Comparison of ENCODE assay signal across 23 cellular contexts in the genomic region with DNA sequence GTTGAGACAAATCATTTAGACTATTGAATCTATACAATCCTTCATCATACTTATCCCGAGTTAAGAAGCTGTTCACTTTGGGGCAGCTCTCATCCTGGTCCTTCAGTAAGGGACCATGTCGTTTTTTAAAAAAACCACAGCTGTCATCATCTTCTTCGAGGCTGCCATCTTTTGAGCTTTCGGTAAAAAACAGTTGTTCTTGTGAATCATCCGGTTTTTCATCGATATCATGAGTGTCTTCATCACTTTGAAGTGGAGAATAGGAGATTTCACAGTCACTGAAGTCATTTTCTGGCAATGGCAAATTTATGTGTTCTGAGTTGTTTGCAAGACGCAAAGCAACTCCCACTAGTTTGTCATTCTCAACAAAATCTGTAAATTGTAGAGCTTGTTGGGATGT. TPM values are rescaled to one million over a fixed set of nuclear protein-coding genes. Genes with fewer than 3 reads are reported as not detected.
A peak's percentile ranks its signal among the peaks of the same experiment; 100 is the strongest.
DNase-seq lines count a peak whose midpoint lies in the region; ATAC-seq and TF ChIP-seq lines count a peak whose summit lies in the region.
"Had no signal": no experiment of that assay in that cellular context is flagged by ENCODE, and none has a peak within 500 bp of the region (broad histone marks: within the 10 kb centered on the region; RNA-seq: fewer than 3 reads in every experiment).

No MANE protein-coding gene starts in this region.

- H3K27me3 Mint-ChIP-seq in activated CD4-positive, alpha-beta T cell treated with anti-CD3 and anti-CD28 coated beads, Interleukin-2, amount 10 ng/mL, durations not matched to agents 24 days and 14 days = no peaks in the 10 kb centered on the region
- no peaks in the 10 kb centered on the region for H3K27me3 Mint-ChIP-seq in activated CD4-positive, alpha-beta memory T cell treated with anti-CD3 and anti-CD28 coated beads for 36 hours
- peaks cover 10% of the 10 kb centered on the region for H3K27me3 Mint-ChIP-seq in brain

- ATAC-seq in GM21381 (IDR thresholded peaks at IDR 0.05; ENCODE audit: unreplicated experiment) = no peak
- ATAC-seq: heart left ventricle had no signal

- no peak for DNase-seq in activated CD4-positive, alpha-beta T cell treated with anti-CD3 and anti-CD28 coated beads, Interleukin-2, amount 10 ng/mL, durations not matched to agents 24 days and 14 days
- no peak for DNase-seq in activated CD4-positive, alpha-beta T cell treated with anti-CD3 and anti-CD28 coated beads for 48 hours
- no peak for DNase-seq in activated CD4-positive, alpha-beta memory T cell treated with anti-CD3 and anti-CD28 coated beads for 36 hours
- no peak for DNase-seq in NCI-H146 treated with DMSO at 0.1 percent for 48 hours (lab: John Stamatoyannopoulos, UW; ENCODE audit: unreplicated experiment)
- no peak for DNase-seq in NK-92 treated with Interleukin-12 subunit alpha and Interleukin-12 subunit beta, amount 100 ng/mL, for 24 hours (lab: John Stamatoyannopoulos, UW)
- DNase-seq: 8988T; activated CD4-positive, CD25-positive, alpha-beta regulatory T cell; brain microvascular endothelial cell; COR-L47; DMS79; effector CD4-positive, alpha-beta T cell; heart left ventricle; KG1; mammary epithelial cell; NCI-H1048; NCI-H1930; small intestine; stimulated activated CD4-positive, alpha-beta T cell treated with anti-CD3 and anti-CD28 coated beads, Interleukin-1b, Interleukin-23, amount 100 ng/mL, for 48 hours had no signal

- no peaks in the 10 kb centered on the region for H3K9me3 Mint-ChIP-seq in activated CD4-positive, alpha-beta T cell treated with anti-CD3 and anti-CD28 coated beads, Interleukin-2, amount 10 ng/mL, durations not matched to agents 24 days and 14 days
- no peaks in the 10 kb centered on the region for H3K9me3 Mint-ChIP-seq in activated CD4-positive, alpha-beta memory T cell treated with anti-CD3 and anti-CD28 coated beads for 36 hours
- peaks cover 0 to 3% (median 0%) of the 10 kb centered on the region in 5 experiments for H3K9me3 Mint-ChIP-seq in brain

- CTCF ChIA-PET in activated CD4-positive, alpha-beta memory T cell treated with anti-CD3 and anti-CD28 coated beads for 36 hours (lab: Charles Lee) = interaction anchor here (1.5 kb wide), 1 partner anchor 51 kb away, joined by 3 read pairs; no protein-coding TSS in a partner anchor

- peak overlapping the region; percentile 64 for H3K27ac ChIP-seq in KOPT-K1 (ENCODE audit: low read depth, low read length, poor library complexity, severe bottlenecking)
- H3K27ac ChIP-seq: brain microvascular endothelial cell, epithelial cell of prostate, heart left ventricle, suprapubic skin had no signal

- peak overlapping the region; percentile 40 for H3K27ac Mint-ChIP-seq in activated CD4-positive, alpha-beta T cell treated with anti-CD3 and anti-CD28 coated beads, Interleukin-2, amount 10 ng/mL, durations not matched to agents 24 days and 14 days
- peak overlapping the region; percentile 85 for H3K27ac Mint-ChIP-seq in activated CD4-positive, alpha-beta memory T cell treated with anti-CD3 and anti-CD28 coated beads for 36 hours
- H3K27ac Mint-ChIP-seq in brain = peak overlapping the region in 1 of 5 experiments; percentile 59

- H3K4me3 Mint-ChIP-seq in activated CD4-positive, alpha-beta T cell treated with anti-CD3 and anti-CD28 coated beads, Interleukin-2, amount 10 ng/mL, durations not matched to agents 24 days and 14 days = peak overlapping the region; percentile 28
- H3K4me3 Mint-ChIP-seq in activated CD4-positive, alpha-beta memory T cell treated with anti-CD3 and anti-CD28 coated beads for 36 hours = peak overlapping the region; percentile 43
- H3K4me3 Mint-ChIP-seq in brain = peak overlapping the region; percentile 18 to 79 (median 64)

- H3K9me3 ChIP-seq in KOPT-K1 (ENCODE audit: insufficient read depth, low read length, poor library complexity, severe bottlenecking) = no peaks in the 10 kb centered on the region
- H3K9me3 ChIP-seq: heart left ventricle, suprapubic skin had no signal

- H3K4me1 Mint-ChIP-seq in activated CD4-positive, alpha-beta T cell treated with anti-CD3 and anti-CD28 coated beads, Interleukin-2, amount 10 ng/mL, durations not matched to agents 24 days and 14 days = peaks cover 29% of the 10 kb centered on the region
- H3K4me1 Mint-ChIP-seq in activated CD4-positive, alpha-beta memory T cell treated with anti-CD3 and anti-CD28 coated beads for 36 hours (ENCODE audit: low read depth) = peaks cover 32% of the 10 kb centered on the region
- H3K4me1 Mint-ChIP-seq in brain = peaks cover 68% of the 10 kb centered on the region

- POLR2A ChIA-PET in activated CD4-positive, alpha-beta memory T cell treated with anti-CD3 and anti-CD28 coated beads for 36 hours (lab: Charles Lee) = no interaction called here

- H3K36me3 Mint-ChIP-seq in activated CD4-positive, alpha-beta T cell treated with anti-CD3 and anti-CD28 coated beads, Interleukin-2, amount 10 ng/mL, durations not matched to agents 24 days and 14 days (ENCODE audit: low read depth) = peaks cover 34% of the 10 kb centered on the region
- H3K36me3 Mint-ChIP-seq in activated CD4-positive, alpha-beta memory T cell treated with anti-CD3 and anti-CD28 coated beads for 36 hours = peaks cover 30% of the 10 kb centered on the region
- peaks cover 9% of the 10 kb centered on the region for H3K36me3 Mint-ChIP-seq in brain

- H3K36me3 ChIP-seq in KOPT-K1 (ENCODE audit: insufficient read depth, low read length) = peaks cover 16% of the 10 kb centered on the region
- H3K36me3 ChIP-seq: brain microvascular endothelial cell had no signal

- intact Hi-C loops in activated CD4-positive, alpha-beta T cell treated with anti-CD3 and anti-CD28 coated beads, Interleukin-2, amount 10 ng/mL, durations not matched to agents 24 days and 14 days (cut with micrococcal nuclease) = loop anchor here (5.0 to 10.0 kb wide), 5 partner anchors 195 to 1665 kb away; a partner anchor contains a TSS
- intact Hi-C loops in activated CD4-positive, alpha-beta memory T cell treated with anti-CD3 and anti-CD28 coated beads for 36 hours (cut with micrococcal nuclease) = loop anchor here (5.0 to 10.0 kb wide), 2 partner anchors 252 to 695 kb away; no protein-coding TSS in a partner anchor

- TF ChIP-seq CTCF in brain (conservative IDR thresholded peaks at IDR 0.05) = no peak

RNA-seq across cellular contexts. Expression of a gene that starts 3.9 kb away (rescaled TPM):
- total RNA-seq in activated CD4-positive, alpha-beta T cell treated with anti-CD3 and anti-CD28 coated beads, Interleukin-2, amount 10 ng/mL, durations not matched to agents 24 days and 14 days = 14.4 and 14.6 TPM in 2 replicates
- total RNA-seq in activated CD4-positive, alpha-beta memory T cell treated with anti-CD3 and anti-CD28 coated beads for 36 hours = 10 to 100 TPM; 13.8 to 16.6 TPM
- 3.9 TPM for polyA plus RNA-seq in brain (ENCODE audit: insufficient read depth, low read depth, low replicate concordance)

RNA-seq across cellular contexts. Expression of a gene that starts 4.5 kb away (rescaled TPM):
- 23.6 and 27.2 TPM in 2 replicates for total RNA-seq in activated CD4-positive, alpha-beta T cell treated with anti-CD3 and anti-CD28 coated beads, Interleukin-2, amount 10 ng/mL, durations not matched to agents 24 days and 14 days
- 10 to 100 TPM; 21.8 to 23.7 TPM for total RNA-seq in activated CD4-positive, alpha-beta memory T cell treated with anti-CD3 and anti-CD28 coated beads for 36 hours
- polyA plus RNA-seq in brain (ENCODE audit: insufficient read depth, low read depth, low replicate concordance) = 1.8 TPM
